9 cellular contexts compared by ENCODE assay signal in the genomic region with DNA sequence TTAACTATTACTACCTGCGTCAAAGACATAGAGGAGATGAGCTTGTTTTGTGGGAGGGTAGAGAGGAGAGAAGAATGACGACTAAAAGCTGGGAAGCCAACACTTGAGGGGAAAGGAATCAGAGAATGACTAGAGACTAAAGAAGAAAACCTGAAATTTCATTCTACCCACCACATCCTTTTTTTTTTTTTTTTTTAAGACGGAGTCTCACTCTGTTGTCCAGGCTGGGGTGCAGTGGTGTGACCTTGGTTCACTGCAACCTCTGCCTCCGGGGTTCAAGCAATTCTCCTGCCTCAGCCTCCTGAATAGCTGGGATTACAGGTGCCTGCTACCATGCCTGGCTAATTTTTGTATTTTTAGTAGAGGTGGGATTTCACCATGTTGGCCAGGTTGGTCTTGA. TPM values are rescaled to one million over a fixed set of nuclear protein-coding genes. Genes with fewer than 3 reads are reported as not detected.
A peak's percentile ranks its signal among the peaks of the same experiment; 100 is the strongest.
DNase-seq lines count a peak whose midpoint lies in the region; ATAC-seq and TF ChIP-seq lines count a peak whose summit lies in the region.
"Not testable (repeated sequence)": the region's sequence is repeated elsewhere in the genome, so short reads cannot be mapped to it uniquely, and the experiment has no call there.
"Had no signal": no experiment of that assay in that cellular context is flagged by ENCODE, and none has a peak within 500 bp of the region (broad histone marks: within the 10 kb centered on the region; RNA-seq: fewer than 3 reads in every experiment).

No MANE protein-coding gene starts in this region.

- not testable (repeated sequence) for TF ChIP-seq CTCF in CD14-positive monocyte (IDR thresholded peaks at IDR 0.05); GM23338 (conservative IDR thresholded peaks at IDR 0.05; ENCODE audit: low read depth in 2 of 2); neutrophil (IDR thresholded peaks at IDR 0.05)

- H2AFZ ChIP-seq in GM23338 = peak overlapping the region; percentile 86

- H3K27ac Mint-ChIP-seq in CD14-positive monocyte (peak overlapping the region in 6 of 7 donors; percentile 27 to 78 (median 54)), immature natural killer cell (peak overlapping the region; percentile 79 to 99 (median 94))
- not testable (repeated sequence) for H3K27ac Mint-ChIP-seq in GM23338; activated naive CD8-positive, alpha-beta T cell treated with anti-CD3 and anti-CD28 coated beads, Interleukin-2, amount 10 ng/mL, durations not matched to agents 7 days and 5 days
- H3K27ac Mint-ChIP-seq in T-helper 2 cell treated with Interferon-gamma antibody and Interleukin-4, amounts not matched to agents 5 μg/mL and 100 μg/mL, for 36 hours = peak overlapping the region; percentile 36
- peak overlapping the region; percentile 70 for H3K27ac Mint-ChIP-seq in activated CD8-positive, alpha-beta memory T cell treated with anti-CD3 and anti-CD28 coated beads, Interleukin-2, amount 10 ng/mL, durations not matched to agents 7 days and 5 days
- peak overlapping the region; percentile 82 for H3K27ac Mint-ChIP-seq in central memory CD8-positive, alpha-beta T cell (ENCODE audit: low read depth)

- ATAC-seq in GM23338; activated naive CD8-positive, alpha-beta T cell treated with anti-CD3 and anti-CD28 coated beads, Interleukin-2, amount 10 ng/mL, durations not matched to agents 7 days and 5 days (ENCODE audit: low read depth); central memory CD8-positive, alpha-beta T cell (replicated peaks; ENCODE audit: extremely low read depth, poor library complexity, severe bottlenecking): not testable (repeated sequence)
- ATAC-seq in activated CD8-positive, alpha-beta memory T cell treated with anti-CD3 and anti-CD28 coated beads, Interleukin-2, amount 10 ng/mL, durations not matched to agents 7 days and 5 days = peak; percentile 20

- not testable (repeated sequence) for DNase-seq in CD14-positive monocyte (ENCODE audit: low spot score); GM23338 (ENCODE audit: low spot score); T-helper 2 cell treated with Interferon-gamma antibody and Interleukin-4, amounts not matched to agents 5 μg/mL and 100 μg/mL, for 36 hours (ENCODE audit: low spot score); activated CD8-positive, alpha-beta memory T cell treated with anti-CD3 and anti-CD28 coated beads, Interleukin-2, amount 10 ng/mL, durations not matched to agents 7 days and 5 days; activated naive CD8-positive, alpha-beta T cell treated with anti-CD3 and anti-CD28 coated beads, Interleukin-2, amount 10 ng/mL, durations not matched to agents 7 days and 5 days; central memory CD8-positive, alpha-beta T cell (ENCODE audit: low spot score in 2 of 2); immature natural killer cell

- intact Hi-C loops in CD14-positive monocyte (cut with micrococcal nuclease) = not testable (repeated sequence)

- not testable (repeated sequence) for H3K9me2 ChIP-seq in GM23338 (ENCODE audit: insufficient read depth)

- H3K4me1 Mint-ChIP-seq in CD14-positive monocyte (peaks cover 39% of the 10 kb centered on the region), GM23338 (peaks cover 12% of the 10 kb centered on the region; the same call in 2 of the 3 replicates), immature natural killer cell (peaks cover 19 to 32% of the 10 kb centered on the region in 2 donors)
- H3K4me1 Mint-ChIP-seq in T-helper 2 cell treated with Interferon-gamma antibody and Interleukin-4, amounts not matched to agents 5 μg/mL and 100 μg/mL, for 36 hours (ENCODE audit: low read depth) = peaks cover 26% of the 10 kb centered on the region
- peaks cover 34% of the 10 kb centered on the region for H3K4me1 Mint-ChIP-seq in activated CD8-positive, alpha-beta memory T cell treated with anti-CD3 and anti-CD28 coated beads, Interleukin-2, amount 10 ng/mL, durations not matched to agents 7 days and 5 days
- H3K4me1 Mint-ChIP-seq in activated naive CD8-positive, alpha-beta T cell treated with anti-CD3 and anti-CD28 coated beads, Interleukin-2, amount 10 ng/mL, durations not matched to agents 7 days and 5 days = peaks cover 27% of the 10 kb centered on the region
- peaks cover 20% of the 10 kb centered on the region for H3K4me1 Mint-ChIP-seq in central memory CD8-positive, alpha-beta T cell

- not testable (repeated sequence) for H3K4me3 ChIP-seq in GM23338
- peak overlapping the region; percentile 38 to 40 for H3K4me3 ChIP-seq in neutrophil (ENCODE audit: low read depth in 1 of 2, low read length in 1 of 2)

- H3K4me3 Mint-ChIP-seq in CD14-positive monocyte; GM23338; T-helper 2 cell treated with Interferon-gamma antibody and Interleukin-4, amounts not matched to agents 5 μg/mL and 100 μg/mL, for 36 hours; activated CD8-positive, alpha-beta memory T cell treated with anti-CD3 and anti-CD28 coated beads, Interleukin-2, amount 10 ng/mL, durations not matched to agents 7 days and 5 days; central memory CD8-positive, alpha-beta T cell: not testable (repeated sequence)
- H3K4me3 Mint-ChIP-seq in activated naive CD8-positive, alpha-beta T cell treated with anti-CD3 and anti-CD28 coated beads, Interleukin-2, amount 10 ng/mL, durations not matched to agents 7 days and 5 days = peak overlapping the region; percentile 1
- H3K4me3 Mint-ChIP-seq in immature natural killer cell = peak overlapping the region; percentile 49 to 85 (median 75)

- CTCF ChIA-PET in activated CD8-positive, alpha-beta memory T cell treated with anti-CD3 and anti-CD28 coated beads, Interleukin-2, amount 10 ng/mL, durations not matched to agents 7 days and 5 days (lab: Charles Lee) = interaction anchor here (0.6 to 2.9 kb wide), 4 partner anchors 11 to 113 kb away, joined by 3 to 11 read pairs (median 4); no protein-coding TSS in a partner anchor

- not testable (repeated sequence) for H3K4me2 ChIP-seq in GM23338

- POLR2A ChIA-PET in activated naive CD8-positive, alpha-beta T cell treated with anti-CD3 and anti-CD28 coated beads, Interleukin-2, amount 10 ng/mL, durations not matched to agents 7 days and 5 days (lab: Charles Lee) = not testable (repeated sequence)

- H3K9me3 ChIP-seq in neutrophil = not testable (repeated sequence)

- not testable (repeated sequence) for H3K36me3 Mint-ChIP-seq in CD14-positive monocyte; GM23338 (ENCODE audit: low read depth); T-helper 2 cell treated with Interferon-gamma antibody and Interleukin-4, amounts not matched to agents 5 μg/mL and 100 μg/mL, for 36 hours (ENCODE audit: low read depth); activated CD8-positive, alpha-beta memory T cell treated with anti-CD3 and anti-CD28 coated beads, Interleukin-2, amount 10 ng/mL, durations not matched to agents 7 days and 5 days; activated naive CD8-positive, alpha-beta T cell treated with anti-CD3 and anti-CD28 coated beads, Interleukin-2, amount 10 ng/mL, durations not matched to agents 7 days and 5 days; central memory CD8-positive, alpha-beta T cell (ENCODE audit: insufficient read depth); immature natural killer cell

- not testable (repeated sequence) for H3K9me3 Mint-ChIP-seq in CD14-positive monocyte; T-helper 2 cell treated with Interferon-gamma antibody and Interleukin-4, amounts not matched to agents 5 μg/mL and 100 μg/mL, for 36 hours; activated CD8-positive, alpha-beta memory T cell treated with anti-CD3 and anti-CD28 coated beads, Interleukin-2, amount 10 ng/mL, durations not matched to agents 7 days and 5 days (ENCODE audit: low read depth); activated naive CD8-positive, alpha-beta T cell treated with anti-CD3 and anti-CD28 coated beads, Interleukin-2, amount 10 ng/mL, durations not matched to agents 7 days and 5 days; central memory CD8-positive, alpha-beta T cell; immature natural killer cell
- H3K9me3 Mint-ChIP-seq in GM23338 = peaks cover 11% of the 10 kb centered on the region

- H3K36me3 ChIP-seq in GM23338 (ENCODE audit: insufficient read depth); neutrophil: not testable (repeated sequence)

- not testable (repeated sequence) for H3K79me2 ChIP-seq in GM23338 (replicated peaks; ENCODE audit: insufficient read depth)

- not testable (repeated sequence) for H4K20me1 ChIP-seq in GM23338 (replicated peaks; ENCODE audit: insufficient read depth)

- H3K27me3 ChIP-seq in GM23338 (ENCODE audit: insufficient read depth); neutrophil: not testable (repeated sequence)

- not testable (repeated sequence) for H3K27ac ChIP-seq in GM23338 (ENCODE audit: low read depth)
- peak overlapping the region; percentile 92 for H3K27ac ChIP-seq in neutrophil

- not testable (repeated sequence) for H3K4me1 ChIP-seq in GM23338 (ENCODE audit: insufficient read depth)
- peaks cover 62 to 64% of the 10 kb centered on the region in 2 experiments for H3K4me1 ChIP-seq in neutrophil (ENCODE audit: control insufficient read depth in 1 of 2, insufficient read depth in 1 of 2, low read depth in 1 of 2, low read length in 1 of 2)

- not testable (repeated sequence) for H3F3A ChIP-seq in GM23338 (replicated peaks; ENCODE audit: low read depth)

- not testable (repeated sequence) for H3K27me3 Mint-ChIP-seq in CD14-positive monocyte (ENCODE audit: low read depth in 3 of 3); GM23338 (ENCODE audit: insufficient read depth, low read depth, poor library complexity); T-helper 2 cell treated with Interferon-gamma antibody and Interleukin-4, amounts not matched to agents 5 μg/mL and 100 μg/mL, for 36 hours (ENCODE audit: low read depth); activated CD8-positive, alpha-beta memory T cell treated with anti-CD3 and anti-CD28 coated beads, Interleukin-2, amount 10 ng/mL, durations not matched to agents 7 days and 5 days; activated naive CD8-positive, alpha-beta T cell treated with anti-CD3 and anti-CD28 coated beads, Interleukin-2, amount 10 ng/mL, durations not matched to agents 7 days and 5 days; central memory CD8-positive, alpha-beta T cell; immature natural killer cell (ENCODE audit: low read depth in 3 of 3)

RNA-seq across cellular contexts. Expression of gene AK2, which starts 9.6 kb away (rescaled TPM):
- polyA plus RNA-seq in CD14-positive monocyte = 100 to 1,000 TPM; 162 to 180 TPM
- 142 and 165 TPM in 2 replicates for total RNA-seq in GM23338 (2014; rRNA removed; shearing (Covaris generic))
- 121 and 125 TPM in 2 replicates for polyA plus RNA-seq in GM23338 (2016; fragmentation: Nextera tagmentation; extraction: Ambion mirVana)
- total RNA-seq in activated CD8-positive, alpha-beta memory T cell treated with anti-CD3 and anti-CD28 coated beads, Interleukin-2, amount 10 ng/mL, durations not matched to agents 7 days and 5 days = 100 to 1,000 TPM; 218 to 279 TPM
- total RNA-seq in activated naive CD8-positive, alpha-beta T cell treated with anti-CD3 and anti-CD28 coated beads, Interleukin-2, amount 10 ng/mL, durations not matched to agents 7 days and 5 days = 100 to 1,000 TPM; 197 to 201 TPM
- 100 to 1,000 TPM; 138 to 174 (median 143) TPM for polyA plus RNA-seq in immature natural killer cell

RNA-seq across cellular contexts. Expression of gene AZIN2, which starts 34.7 kb away (rescaled TPM):
- polyA plus RNA-seq in CD14-positive monocyte (under 1 TPM in 1 of 2 donors, not detected in 1; 0.89 TPM), GM23338 (2016; fragmentation: Nextera tagmentation; extraction: Ambion mirVana) (0.28 and 0.37 TPM in 2 replicates), immature natural killer cell (1 to 10 TPM; 1.6 to 2.9 (median 1.8) TPM)
- 1.2 and 1.4 TPM in 2 replicates for total RNA-seq in GM23338 (2014; rRNA removed; shearing (Covaris generic))
- total RNA-seq in activated CD8-positive, alpha-beta memory T cell treated with anti-CD3 and anti-CD28 coated beads, Interleukin-2, amount 10 ng/mL, durations not matched to agents 7 days and 5 days = 10 to 100 TPM in 1 of 2 experiments, 1 to 10 TPM in 1; 7.8 to 19.4 TPM
- 10 to 100 TPM; 16.5 to 16.6 TPM for total RNA-seq in activated naive CD8-positive, alpha-beta T cell treated with anti-CD3 and anti-CD28 coated beads, Interleukin-2, amount 10 ng/mL, durations not matched to agents 7 days and 5 days
- total RNA-seq: HT-29 had no signal
